1 cellular context compared by ENCODE assay signal in the genomic region with DNA sequence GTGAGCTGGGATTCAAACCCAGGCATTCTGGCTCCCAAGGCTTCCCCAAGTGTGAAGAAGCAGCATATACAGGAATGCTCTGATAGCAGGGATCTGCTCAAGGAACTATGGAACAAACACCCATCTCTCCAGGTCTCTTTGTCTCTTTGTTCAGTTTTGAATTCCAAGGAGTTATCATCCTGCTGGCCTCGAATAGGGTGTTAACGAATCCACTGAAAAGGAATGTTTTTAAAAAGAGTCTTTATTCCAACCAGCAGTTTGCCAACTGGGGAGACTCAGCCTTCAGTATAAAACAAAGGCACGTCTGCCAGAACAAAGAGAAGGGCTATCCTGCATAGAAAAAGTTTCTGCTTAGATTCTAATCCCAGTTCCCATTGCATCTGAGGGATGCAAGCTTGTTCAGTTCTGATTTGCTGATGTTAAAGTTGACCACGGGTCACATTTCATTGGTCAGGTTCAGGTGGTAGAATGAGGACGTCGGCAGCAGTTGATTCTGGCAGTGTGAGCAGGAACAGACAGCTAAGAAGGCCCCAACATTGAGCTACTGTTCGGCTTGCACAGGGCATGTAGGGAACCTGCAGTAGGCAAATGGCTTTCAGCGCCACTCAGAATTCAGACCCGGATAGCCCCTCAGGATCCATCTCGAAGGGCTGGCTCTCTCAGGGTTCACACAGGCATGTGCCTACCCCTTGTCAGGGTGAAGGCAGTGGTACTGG.
TF ChIP-seq lines count a peak whose summit lies in the region.

No MANE protein-coding gene starts in this region.

TF ChIP-seq in H1, 55 proteins besides CTCF, POLR2A, EP300 and RAD21:
- TF ChIP-seq, protein P1, sequence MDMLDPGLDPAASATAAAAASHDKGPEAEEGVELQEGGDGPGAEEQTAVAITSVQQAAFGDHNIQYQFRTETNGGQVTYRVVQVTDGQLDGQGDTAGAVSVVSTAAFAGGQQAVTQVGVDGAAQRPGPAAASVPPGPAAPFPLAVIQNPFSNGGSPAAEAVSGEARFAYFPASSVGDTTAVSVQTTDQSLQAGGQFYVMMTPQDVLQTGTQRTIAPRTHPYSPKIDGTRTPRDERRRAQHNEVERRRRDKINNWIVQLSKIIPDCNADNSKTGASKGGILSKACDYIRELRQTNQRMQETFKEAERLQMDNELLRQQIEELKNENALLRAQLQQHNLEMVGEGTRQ (IDR thresholded peaks at IDR 0.05; ENCODE audit: low read length): no peak
- TF ChIP-seq TEAD4 (IDR thresholded peaks at IDR 0.05; ENCODE audit: low read depth, low read length): peak; percentile 8; the same call in 1 of the 2 replicates
